Comparison of ENCODE assay signal across 8 cellular contexts in genomic region chr4:8468746-8469535, GRCh38. TPM values are rescaled to one million over a fixed set of nuclear protein-coding genes. Genes with fewer than 3 reads are reported as not detected.
DNase-seq lines count a peak whose midpoint lies in the region; ATAC-seq and TF ChIP-seq lines count a peak whose summit lies in the region.

No MANE protein-coding gene starts in this region.

- DNase-seq in AG10803 (ENCODE audit: low read depth) (peak; percentile 56), RKO (ENCODE audit: low spot score) (peak; percentile 55), glutamatergic neuron (peak; percentile 88), posterior cingulate gyrus (peak; percentile 56 to 95 (median 74)), cerebellar nuclear complex (lab: John Stamatoyannopoulos, UW) (no peak)
- DNase-seq in activated naive CD4-positive, alpha-beta T cell treated with Interleukin-2 at 50 U/mL for 16 hours, result peak; percentile 58

- H3K27me3 Mint-ChIP-seq in glutamatergic neuron (ENCODE audit: unreplicated experiment), result peaks cover 4% of the 10 kb centered on the region

- peak; percentile 98 for TF ChIP-seq CTCF in AG10803 (conservative IDR thresholded peaks at IDR 0.05; ENCODE audit: low read length)
- TF ChIP-seq CTCF in glutamatergic neuron (IDR thresholded peaks at IDR 0.05; ENCODE audit: partially characterized antibody, unreplicated experiment), result peak; percentile 84

- intact Hi-C loops in posterior cingulate gyrus (cut with DNase I), result loop anchor here (1.0 kb wide), 1 partner anchor 125 kb away; no protein-coding TSS in a partner anchor

- H3K4me3 ChIP-seq in AG10803 (ENCODE audit: low read length), result no peak overlapping the region

- H3K4me3 Mint-ChIP-seq in glutamatergic neuron (ENCODE audit: unreplicated experiment), result no peak overlapping the region

- H3K36me3 Mint-ChIP-seq in glutamatergic neuron (ENCODE audit: unreplicated experiment), result no peaks in the 10 kb centered on the region

- ATAC-seq in GM18867 (IDR thresholded peaks at IDR 0.05; ENCODE audit: unreplicated experiment), result peak; percentile 69
- peak; percentile 62 for ATAC-seq in HG03442 (IDR thresholded peaks at IDR 0.05; ENCODE audit: unreplicated experiment)

- peaks cover 3% of the 10 kb centered on the region for H3K9me3 Mint-ChIP-seq in glutamatergic neuron (ENCODE audit: unreplicated experiment)

- H3K27ac Mint-ChIP-seq in glutamatergic neuron (ENCODE audit: unreplicated experiment), result peak overlapping the region; percentile 23

- peaks cover 7% of the 10 kb centered on the region for H3K4me1 Mint-ChIP-seq in glutamatergic neuron (ENCODE audit: low read depth, unreplicated experiment)

RNA-seq across cellular contexts. Expression of gene TRMT44, which starts 28.4 kb away (rescaled TPM):
- total RNA-seq in glutamatergic neuron (ENCODE audit: unreplicated experiment), result 23.3 TPM

RNA-seq across cellular contexts. Expression of gene ACOX3, which starts 28.4 kb away (rescaled TPM):
- total RNA-seq in glutamatergic neuron (ENCODE audit: unreplicated experiment), result 23.8 TPM

Comparison
In these comparisons a context has a peak if more than half of its experiments do, and no peak if none do; other contexts are left out.
1. DNase-seq: peak in AG10803 (single experiment), RKO (single experiment), activated naive CD4-positive, alpha-beta T cell treated with Interleukin-2 at 50 U/mL for 16 hours (single experiment), glutamatergic neuron (single experiment) and posterior cingulate gyrus (10 of 10); none in cerebellar nuclear complex (0 of 2).